Comparison of ENCODE assay signal across 33 cellular contexts in the genomic region with DNA sequence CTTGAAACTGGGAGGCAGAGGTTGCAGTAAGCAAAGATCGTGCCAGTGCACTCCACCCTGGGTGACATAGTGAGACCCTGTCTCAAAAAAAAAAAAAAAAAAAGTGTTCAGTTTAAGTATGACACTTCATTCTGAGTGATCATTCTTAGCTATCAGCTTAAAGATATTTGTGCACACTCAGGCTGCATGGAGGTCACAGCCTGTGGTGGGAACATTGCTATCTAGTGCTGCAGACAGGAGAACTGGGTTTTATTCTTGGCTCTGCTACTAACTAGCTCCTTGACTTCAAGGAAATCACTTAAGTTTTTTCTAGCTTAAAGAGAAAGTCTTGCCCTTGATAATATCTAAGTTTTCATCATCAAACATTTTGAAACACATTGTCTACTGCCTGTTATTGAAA.
"Had no signal": no experiment of that assay in that cellular context is flagged by ENCODE, and none has a peak within 500 bp of the region (broad histone marks: within the 10 kb centered on the region; RNA-seq: fewer than 3 reads in every experiment).

No MANE protein-coding gene starts in this region.

- DNase-seq: Karpas-422, Kasumi-1, KG1, MM.1S, MV-4-11, NCI-H1048, NCI-H1092, NCI-H1092 treated with DMSO at 0.1 percent for 48 hours, NCI-H1105, NCI-H1105 treated with DMSO at 0.1 percent for 48 hours, NCI-H1417, NCI-H1417 treated with DMSO at 0.1 percent for 48 hours, NCI-H1436, NCI-H1436 treated with DMSO at 0.1 percent for 48 hours, NCI-H146, NCI-H1694, NCI-H1694 treated with DMSO at 0.1 percent for 48 hours, NCI-H187, NCI-H187 treated with DMSO at 0.1 percent for 48 hours, NCI-H1930, NCI-H2029, NCI-H2029 treated with DMSO at 0.1 percent for 48 hours, NCI-H2081, NCI-H2081 treated with DMSO at 0.1 percent for 48 hours, NCI-H2107, NCI-H2171, NCI-H2171 treated with DMSO at 0.1 percent for 48 hours, NCI-H2227 treated with DMSO at 0.1 percent for 48 hours, NCI-H226, NCI-H345, NCI-H510A, NCI-H510A treated with DMSO at 0.1 percent for 48 hours had no signal

- H3K27ac ChIP-seq: KMS-11 had no signal

- H3K9ac ChIP-seq: KMS-11 had no signal

- H3K4me2 ChIP-seq: KMS-11 had no signal
